30 cellular contexts compared by ENCODE assay signal in genomic region chr19:1146858-1147780, GRCh38.
"Had no signal": no experiment of that assay in that cellular context is flagged by ENCODE, and none has a peak within 500 bp of the region (broad histone marks: within the 10 kb centered on the region; RNA-seq: fewer than 3 reads in every experiment).

No MANE protein-coding gene starts in this region.

- H3K4me3 Mint-ChIP-seq: activated naive CD8-positive, alpha-beta T cell treated with anti-CD3 and anti-CD28 coated beads for 36 hours; effector memory CD8-positive, alpha-beta T cell; natural killer cell treated with Interleukin-12 subunit alpha and Interleukin-12 subunit beta and Interleukin-15 and Interleukin-18, amount 100 ng/mL, for 72 hours; stimulated activated naive CD8-positive, alpha-beta T cell treated with anti-CD3 and anti-CD28 coated beads, Interleukin-15, Interleukin-2, amounts not matched to agents 100 ng/mL and 50 ng/mL, for 24 hours; T-helper 2 cell treated with Interferon-gamma antibody and Interleukin-4, amounts not matched to agents 5 μg/mL and 100 μg/mL, for 36 hours; type B pancreatic cell had no signal

- H3K4me1 ChIP-seq: right lobe of liver had no signal

- H3K4me1 Mint-ChIP-seq: activated naive CD8-positive, alpha-beta T cell treated with anti-CD3 and anti-CD28 coated beads for 36 hours had no signal

- FAIRE-seq: endothelial cell of umbilical vein had no signal

- H3K9me3 Mint-ChIP-seq: stimulated activated naive CD8-positive, alpha-beta T cell treated with anti-CD3 and anti-CD28 coated beads, Interleukin-15, Interleukin-2, amounts not matched to agents 100 ng/mL and 50 ng/mL, for 24 hours; T-helper 2 cell treated with Interferon-gamma antibody and Interleukin-4, amounts not matched to agents 5 μg/mL and 100 μg/mL, for 36 hours; type B pancreatic cell had no signal

- H3K9me3 ChIP-seq: adrenal gland, body of pancreas, heart right ventricle, left ventricle myocardium inferior, mucosa of descending colon, ovary, right lobe of liver, vagina had no signal

- H3K4me3 ChIP-seq: adrenal gland, body of pancreas, cardiac muscle cell, coronary artery, dorsolateral prefrontal cortex, heart right ventricle, left ventricle myocardium inferior, mucosa of descending colon, ovary, right lobe of liver, vagina had no signal

- H3K27ac Mint-ChIP-seq: activated naive CD8-positive, alpha-beta T cell treated with anti-CD3 and anti-CD28 coated beads for 36 hours; natural killer cell treated with Interleukin-12 subunit alpha and Interleukin-12 subunit beta and Interleukin-15 and Interleukin-18, amount 100 ng/mL, for 72 hours; progenitor cell of endocrine pancreas; stimulated activated naive CD8-positive, alpha-beta T cell treated with anti-CD3 and anti-CD28 coated beads, Interleukin-15, Interleukin-2, amounts not matched to agents 100 ng/mL and 50 ng/mL, for 24 hours; T-helper 2 cell treated with Interferon-gamma antibody and Interleukin-4, amounts not matched to agents 5 μg/mL and 100 μg/mL, for 36 hours; type B pancreatic cell had no signal

- H3K27ac ChIP-seq: body of pancreas, cardiac muscle cell, coronary artery, dorsolateral prefrontal cortex, heart right ventricle, left ventricle myocardium inferior, ovary, right lobe of liver, vagina had no signal

- H3K36me3 ChIP-seq: cardiac muscle cell, ovary had no signal

- H3K36me3 Mint-ChIP-seq: natural killer cell treated with Interleukin-12 subunit alpha and Interleukin-12 subunit beta and Interleukin-15 and Interleukin-18, amount 100 ng/mL, for 72 hours had no signal

- H3K27me3 ChIP-seq: adrenal gland, body of pancreas, cardiac muscle cell, dorsolateral prefrontal cortex, heart right ventricle, ovary, right lobe of liver, vagina had no signal

- ATAC-seq: body of pancreas; effector memory CD8-positive, alpha-beta T cell; heart right ventricle; mucosa of descending colon; natural killer cell treated with Interleukin-12 subunit alpha and Interleukin-12 subunit beta and Interleukin-15 and Interleukin-18, amount 100 ng/mL, for 72 hours; right lobe of liver had no signal

- H3K27me3 Mint-ChIP-seq: activated naive CD8-positive, alpha-beta T cell treated with anti-CD3 and anti-CD28 coated beads for 36 hours; effector memory CD8-positive, alpha-beta T cell; natural killer cell treated with Interleukin-12 subunit alpha and Interleukin-12 subunit beta and Interleukin-15 and Interleukin-18, amount 100 ng/mL, for 72 hours; progenitor cell of endocrine pancreas; stimulated activated naive CD8-positive, alpha-beta T cell treated with anti-CD3 and anti-CD28 coated beads, Interleukin-15, Interleukin-2, amounts not matched to agents 100 ng/mL and 50 ng/mL, for 24 hours; type B pancreatic cell had no signal

- DNase-seq: activated CD4-positive, alpha-beta T cell treated with anti-CD3 and anti-CD28 coated beads for 4 hours; activated CD4-positive, alpha-beta T cell treated with anti-CD3 and anti-CD28 coated beads, Interleukin-2, amount 50 U/mL, for 48 hours; activated CD4-positive, CD25-positive, alpha-beta regulatory T cell; activated CD8-positive, alpha-beta memory T cell treated with anti-CD3 and anti-CD28 coated beads for 24 hours; activated effector memory CD4-positive, alpha-beta T cell treated with Interleukin-2 at 50 U/mL for 16 hours; activated naive CD4-positive, alpha-beta T cell treated with Interleukin-2 at 50 U/mL for 16 hours; activated naive CD8-positive, alpha-beta T cell treated with anti-CD3 and anti-CD28 coated beads for 36 hours; adrenal gland; aorta; body of pancreas; dorsolateral prefrontal cortex; effector memory CD8-positive, alpha-beta T cell; foreskin melanocyte; heart right ventricle; islet precursor cell; left ventricle myocardium inferior; mucosa of descending colon; stimulated activated CD4-positive, alpha-beta T cell treated with anti-CD3 and anti-CD28 coated beads, Interleukin-4, amount 100 ng/mL, for 1 hour; substantia nigra had no signal
